14 cellular contexts compared by ENCODE assay signal in the genomic region with DNA sequence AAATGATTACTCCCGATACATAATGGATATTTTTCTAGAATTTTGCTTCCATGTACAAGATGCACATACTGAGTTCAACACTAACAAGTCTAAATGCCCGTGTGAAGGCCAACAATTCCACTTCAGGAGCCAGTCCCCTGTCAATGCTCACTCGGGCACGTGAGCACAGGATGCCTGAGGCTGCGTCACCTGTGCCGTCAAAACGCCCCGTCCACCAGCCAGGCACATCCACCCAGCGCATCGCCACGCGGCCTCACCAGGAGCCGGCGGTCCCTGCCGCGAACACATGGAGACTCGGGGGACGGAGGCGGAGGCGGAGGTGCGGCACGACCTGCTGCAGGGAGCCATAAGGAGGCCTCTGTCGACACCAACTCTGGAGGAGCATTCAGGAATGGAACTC. TPM values are rescaled to one million over a fixed set of nuclear protein-coding genes. Genes with fewer than 3 reads are reported as not detected.
DNase-seq lines count a peak whose midpoint lies in the region; ATAC-seq and TF ChIP-seq lines count a peak whose summit lies in the region.
"Had no signal": no experiment of that assay in that cellular context is flagged by ENCODE, and none has a peak within 500 bp of the region (broad histone marks: within the 10 kb centered on the region; RNA-seq: fewer than 3 reads in every experiment).

No MANE protein-coding gene starts in this region.

- H3K4me3 Mint-ChIP-seq in osteocyte (ENCODE audit: unreplicated experiment) (no peak overlapping the region), immature natural killer cell (no peak overlapping the region)
- H3K4me3 Mint-ChIP-seq in activated CD8-positive, alpha-beta T cell treated with anti-CD3 and anti-CD28 coated beads for 36 hours = no peak overlapping the region
- H3K4me3 Mint-ChIP-seq: activated CD4-positive, alpha-beta T cell treated with anti-CD3 and anti-CD28 coated beads, Interleukin-2, amount 10 ng/mL, durations not matched to agents 24 days and 14 days; activated naive CD4-positive, alpha-beta T cell treated with anti-CD3 and anti-CD28 coated beads for 36 hours; HFFc6 had no signal

- no peaks in the 10 kb centered on the region for H3K27me3 ChIP-seq in left ventricle myocardium inferior (ENCODE audit: low read depth)
- H3K27me3 ChIP-seq in esophagus muscularis mucosa = no peaks in the 10 kb centered on the region
- no peaks in the 10 kb centered on the region for H3K27me3 ChIP-seq in uterus

- CTCF ChIA-PET in activated CD8-positive, alpha-beta T cell treated with anti-CD3 and anti-CD28 coated beads for 36 hours (lab: Charles Lee) = no interaction called here

- 73% methylated on average over 10 of the region's 23 CpGs for WGBS in esophagus muscularis mucosa

- ATAC-seq in Right ventricle myocardium superior (ENCODE audit: poor library complexity) = no peak
- ATAC-seq in activated CD8-positive, alpha-beta T cell treated with anti-CD3 and anti-CD28 coated beads for 36 hours = no peak

- no peak for TF ChIP-seq EP300 in esophagus muscularis mucosa (IDR thresholded peaks at IDR 0.05)

- POLR2A ChIA-PET in activated CD8-positive, alpha-beta T cell treated with anti-CD3 and anti-CD28 coated beads for 36 hours (lab: Charles Lee) = no interaction called here

- H3K36me3 ChIP-seq in left ventricle myocardium inferior = peaks cover 11% of the 10 kb centered on the region
- peaks cover 8 to 34% (median 20%) of the 10 kb centered on the region in 4 donors for H3K36me3 ChIP-seq in esophagus muscularis mucosa
- no peaks in the 10 kb centered on the region for H3K36me3 ChIP-seq in uterus

- no peak overlapping the region for H3K27ac Mint-ChIP-seq in osteocyte (ENCODE audit: unreplicated experiment)
- H3K27ac Mint-ChIP-seq in immature natural killer cell = no peak overlapping the region
- no peak overlapping the region for H3K27ac Mint-ChIP-seq in activated CD8-positive, alpha-beta T cell treated with anti-CD3 and anti-CD28 coated beads for 36 hours
- H3K27ac Mint-ChIP-seq: activated CD4-positive, alpha-beta T cell treated with anti-CD3 and anti-CD28 coated beads, Interleukin-2, amount 10 ng/mL, durations not matched to agents 24 days and 14 days; activated naive CD4-positive, alpha-beta T cell treated with anti-CD3 and anti-CD28 coated beads for 36 hours; HFFc6; IgD-negative memory B cell had no signal

- TF ChIP-seq POLR2A in esophagus muscularis mucosa (IDR thresholded peaks at IDR 0.05; ENCODE audit: low read depth) = no peak
- TF ChIP-seq POLR2A in uterus (IDR thresholded peaks at IDR 0.05) = no peak

- H3K36me3 Mint-ChIP-seq in osteocyte (ENCODE audit: unreplicated experiment) = no peaks in the 10 kb centered on the region
- H3K36me3 Mint-ChIP-seq in immature natural killer cell = peaks cover 0 to 3% (median 0%) of the 10 kb centered on the region in 3 donors
- no peaks in the 10 kb centered on the region for H3K36me3 Mint-ChIP-seq in activated CD8-positive, alpha-beta T cell treated with anti-CD3 and anti-CD28 coated beads for 36 hours (ENCODE audit: low read depth)
- H3K36me3 Mint-ChIP-seq: IgD-negative memory B cell had no signal

- H3K4me1 Mint-ChIP-seq in osteocyte (ENCODE audit: unreplicated experiment) (peaks cover 31% of the 10 kb centered on the region), immature natural killer cell (peaks cover 12 to 27% of the 10 kb centered on the region in 2 donors)
- H3K4me1 Mint-ChIP-seq in activated CD8-positive, alpha-beta T cell treated with anti-CD3 and anti-CD28 coated beads for 36 hours (ENCODE audit: low read depth) = peaks cover 15% of the 10 kb centered on the region
- H3K4me1 Mint-ChIP-seq: activated CD4-positive, alpha-beta T cell treated with anti-CD3 and anti-CD28 coated beads, Interleukin-2, amount 10 ng/mL, durations not matched to agents 24 days and 14 days had no signal

- DNase-seq in left ventricle myocardium inferior (no peak), Right ventricle myocardium superior (no peak), esophagus muscularis mucosa (ENCODE audit: extremely low spot score) (no peak), osteocyte (ENCODE audit: extremely low spot score, unreplicated experiment) (peak; percentile 83), uterus (peak; percentile 17 to 22), pons (ENCODE audit: low spot score) (no peak), immature natural killer cell (no peak)
- no peak for DNase-seq in activated CD8-positive, alpha-beta T cell treated with anti-CD3 and anti-CD28 coated beads for 36 hours
- DNase-seq: activated CD4-positive, alpha-beta T cell treated with anti-CD3 and anti-CD28 coated beads, Interleukin-2, amount 10 ng/mL, durations not matched to agents 24 days and 14 days; activated naive CD4-positive, alpha-beta T cell treated with anti-CD3 and anti-CD28 coated beads for 36 hours; HFFc6; SW 1271 had no signal

- H3K27me3 Mint-ChIP-seq in osteocyte (ENCODE audit: unreplicated experiment) (no peaks in the 10 kb centered on the region), immature natural killer cell (ENCODE audit: low read depth in 3 of 3) (peaks cover 0 to 3% (median 0%) of the 10 kb centered on the region in 3 donors)
- no peaks in the 10 kb centered on the region for H3K27me3 Mint-ChIP-seq in activated CD8-positive, alpha-beta T cell treated with anti-CD3 and anti-CD28 coated beads for 36 hours
- H3K27me3 Mint-ChIP-seq: activated CD4-positive, alpha-beta T cell treated with anti-CD3 and anti-CD28 coated beads, Interleukin-2, amount 10 ng/mL, durations not matched to agents 24 days and 14 days; dendritic cell treated with granulocyte-macrophage colony-stimulating factor and Interleukin-4, amounts not matched to agents 40 ng/mL and 50 ng/mL, for 4 days; IgD-negative memory B cell had no signal

- TF ChIP-seq CTCF in left ventricle myocardium inferior (IDR thresholded peaks at IDR 0.05; ENCODE audit: borderline replicate concordance) (no peak), esophagus muscularis mucosa (IDR thresholded peaks at IDR 0.05) (no peak), osteocyte (IDR thresholded peaks at IDR 0.05) (no peak), uterus (IDR thresholded peaks at IDR 0.05) (no peak)
- no peak for TF ChIP-seq CTCF in activated CD8-positive, alpha-beta T cell treated with anti-CD3 and anti-CD28 coated beads for 36 hours (IDR thresholded peaks at IDR 0.05)

- H3K4me1 ChIP-seq in left ventricle myocardium inferior (peaks cover 70% of the 10 kb centered on the region), esophagus muscularis mucosa (peaks cover 55 to 83% (median 70%) of the 10 kb centered on the region in 4 donors), uterus (peaks cover 0 to 12% of the 10 kb centered on the region in 2 donors)

- peak overlapping the region; percentile 55 for H3K27ac ChIP-seq in left ventricle myocardium inferior (replicated peaks)
- H3K27ac ChIP-seq in esophagus muscularis mucosa (replicated peaks in 1 of 4) = peak overlapping the region; percentile 74 to 95 (median 80)
- H3K27ac ChIP-seq in uterus = peak overlapping the region; percentile 39 to 60

- H3K9me3 Mint-ChIP-seq in osteocyte (ENCODE audit: unreplicated experiment) (no peaks in the 10 kb centered on the region), immature natural killer cell (no peaks in the 10 kb centered on the region)
- no peaks in the 10 kb centered on the region for H3K9me3 Mint-ChIP-seq in activated CD8-positive, alpha-beta T cell treated with anti-CD3 and anti-CD28 coated beads for 36 hours
- H3K9me3 Mint-ChIP-seq: activated CD4-positive, alpha-beta T cell treated with anti-CD3 and anti-CD28 coated beads, Interleukin-2, amount 10 ng/mL, durations not matched to agents 24 days and 14 days; activated naive CD4-positive, alpha-beta T cell treated with anti-CD3 and anti-CD28 coated beads for 36 hours; dendritic cell treated with granulocyte-macrophage colony-stimulating factor and Interleukin-4, amounts not matched to agents 40 ng/mL and 50 ng/mL, for 4 days; HFFc6; IgD-negative memory B cell had no signal

- no peak overlapping the region for H3K4me3 ChIP-seq in left ventricle myocardium inferior
- H3K4me3 ChIP-seq in esophagus muscularis mucosa = peak overlapping the region in 1 of 4 donors; percentile 7
- H3K4me3 ChIP-seq in uterus = no peak overlapping the region

- H3K9me3 ChIP-seq in left ventricle myocardium inferior (replicated peaks) = no peaks in the 10 kb centered on the region
- no peaks in the 10 kb centered on the region for H3K9me3 ChIP-seq in esophagus muscularis mucosa
- no peaks in the 10 kb centered on the region for H3K9me3 ChIP-seq in uterus

- intact Hi-C loops in left ventricle myocardium inferior (cut with micrococcal nuclease) = no loop called here
- intact Hi-C loops in Right ventricle myocardium superior (cut with DNase I) = loop anchor here (10.0 kb wide), 2 partner anchors 235 to 275 kb away; partner anchors contain the start of gene DUSP8
- intact Hi-C loops in esophagus muscularis mucosa (cut with DNase I) = loop anchor here (5.0 kb wide), 1 partner anchor 38 kb away; no protein-coding TSS in a partner anchor
- intact Hi-C loops in uterus (cut with DNase I; ENCODE audit: low total_unique reads) = no loop called here
- intact Hi-C loops in activated CD8-positive, alpha-beta T cell treated with anti-CD3 and anti-CD28 coated beads for 36 hours (cut with micrococcal nuclease) = no loop called here

RNA-seq across cellular contexts. Expression of gene TOLLIP, which starts 9.8 kb away (rescaled TPM):
- total RNA-seq in left ventricle myocardium inferior (51.9 TPM), Right ventricle myocardium superior (49.9 TPM), esophagus muscularis mucosa (10 to 100 TPM; 33.2 to 71.6 (median 58.6) TPM), osteocyte (63.2 and 71.6 TPM in 2 replicates), uterus (10 to 100 TPM in 3 of 4 donors, 1 to 10 TPM in 1; 5.9 to 86.8 (median 36.2) TPM)
- polyA plus RNA-seq in immature natural killer cell = 10 to 100 TPM; 40.5 to 47.8 (median 42.2) TPM
- 10 to 100 TPM; 32.4 to 33.1 TPM for total RNA-seq in activated CD8-positive, alpha-beta T cell treated with anti-CD3 and anti-CD28 coated beads for 36 hours

Comparison
In these comparisons a context has a peak if more than half of its experiments do, and no peak if none do; other contexts are left out.
1. intact Hi-C loops: an anchor here in Right ventricle myocardium superior (10.0 kb wide) and esophagus muscularis mucosa (5.0 kb wide); none called in left ventricle myocardium inferior, uterus and activated CD8-positive, alpha-beta T cell treated with anti-CD3 and anti-CD28 coated beads for 36 hours.
2. DNase-seq: peak in osteocyte (single experiment) and uterus (2 of 2); none in left ventricle myocardium inferior (single experiment), Right ventricle myocardium superior (single experiment), esophagus muscularis mucosa (single experiment), pons (single experiment), immature natural killer cell (0 of 3) and activated CD8-positive, alpha-beta T cell treated with anti-CD3 and anti-CD28 coated beads for 36 hours (single experiment).
3. Peak in every context shown above with its lines, with median percentiles within 50 percentile points of each other: H3K27ac ChIP-seq.